27 cellular contexts compared by ENCODE assay signal in genomic region chr12:45503887-45504286, GRCh38.
DNase-seq lines count a peak whose midpoint lies in the region; ATAC-seq and TF ChIP-seq lines count a peak whose summit lies in the region.
"Had no signal": no experiment of that assay in that cellular context is flagged by ENCODE, and none has a peak within 500 bp of the region (broad histone marks: within the 10 kb centered on the region; RNA-seq: fewer than 3 reads in every experiment).

No MANE protein-coding gene starts in this region.

- CTCF ChIA-PET in mammary epithelial cell (lab: Charles Lee; ENCODE audit: low non-redundant PET) (no interaction called here), MCF 10A (lab: Yijun Ruan, JAX) (interaction anchor here (0.7 kb wide), 1 partner anchor 322 kb away, joined by 3 read pairs; no protein-coding TSS in a partner anchor), PC-3 (lab: Charles Lee) (no interaction called here)
- CTCF ChIA-PET in activated CD8-positive, alpha-beta T cell treated with anti-CD3 and anti-CD28 coated beads for 36 hours (lab: Charles Lee) = no interaction called here

- no peaks in the 10 kb centered on the region for H3K9me3 Mint-ChIP-seq in MCF 10A (ENCODE audit: unreplicated experiment)
- no peaks in the 10 kb centered on the region for H3K9me3 Mint-ChIP-seq in activated CD8-positive, alpha-beta T cell treated with anti-CD3 and anti-CD28 coated beads for 36 hours

- no peaks in the 10 kb centered on the region for H3K36me3 ChIP-seq in mammary epithelial cell (ENCODE audit: insufficient read depth, low read length)
- H3K36me3 ChIP-seq in PC-3 (ENCODE audit: low read depth, low read length) = no peaks in the 10 kb centered on the region
- H3K36me3 ChIP-seq: BE2C had no signal

- no TSS peak for BruUV-seq in mammary epithelial cell (replicated peaks; lab: Mats Ljungman, UMichigan)
- no TSS peak for BruUV-seq in MCF 10A (replicated peaks; lab: Mats Ljungman, UMichigan)
- no TSS peak for BruUV-seq in PC-3 (replicated peaks; lab: Mats Ljungman, UMichigan)

- H3K4me1 Mint-ChIP-seq in MCF 10A (ENCODE audit: insufficient read depth, unreplicated experiment) = no peaks in the 10 kb centered on the region
- H3K4me1 Mint-ChIP-seq in activated CD8-positive, alpha-beta T cell treated with anti-CD3 and anti-CD28 coated beads for 36 hours (ENCODE audit: low read depth) = no peaks in the 10 kb centered on the region
- H3K4me1 Mint-ChIP-seq: GM23338, H9 had no signal

- no peak overlapping the region for H2AFZ ChIP-seq in mammary epithelial cell (ENCODE audit: low read depth, low read length)
- no peak overlapping the region for H2AFZ ChIP-seq in PC-3 (ENCODE audit: low read length)
- H2AFZ ChIP-seq: GM23338, PC-9 had no signal

- H3K4me1 ChIP-seq in mammary epithelial cell (ENCODE audit: insufficient read depth, low read length) (peaks cover 1% of the 10 kb centered on the region), PC-3 (ENCODE audit: insufficient read depth, low read length) (no peaks in the 10 kb centered on the region)
- H3K4me1 ChIP-seq: BE2C had no signal

- H3K9me2 ChIP-seq in PC-3 (replicated peaks; ENCODE audit: low read length) = no peaks in the 10 kb centered on the region

- in situ Hi-C loops in mammary epithelial cell (cut with MboI; ENCODE audit: low sequenced_read_pairs in 2 of 2) = loop anchor here in 1 of 2 donors (25.0 kb wide), 1 partner anchor 342 kb away; no protein-coding TSS in a partner anchor

- no peaks in the 10 kb centered on the region for H4K20me1 ChIP-seq in mammary epithelial cell (ENCODE audit: insufficient read depth, low read length)
- no peaks in the 10 kb centered on the region for H4K20me1 ChIP-seq in PC-3 (ENCODE audit: low read length)

- no peak overlapping the region for H3K9ac ChIP-seq in mammary epithelial cell (ENCODE audit: insufficient read depth, low read length)
- no peak overlapping the region for H3K9ac ChIP-seq in PC-3 (ENCODE audit: low read length)

- H3K4me3 Mint-ChIP-seq in MCF 10A (ENCODE audit: unreplicated experiment) = no peak overlapping the region
- no peak overlapping the region for H3K4me3 Mint-ChIP-seq in activated CD8-positive, alpha-beta T cell treated with anti-CD3 and anti-CD28 coated beads for 36 hours
- H3K4me3 Mint-ChIP-seq: CD14-positive monocyte; CD8-positive, alpha-beta memory T cell; GM23338; H9 had no signal

- no peaks in the 10 kb centered on the region for H3K27me3 ChIP-seq in mammary epithelial cell (ENCODE audit: insufficient read depth, low read length)
- no peaks in the 10 kb centered on the region for H3K27me3 ChIP-seq in PC-3 (ENCODE audit: low read length)
- H3K27me3 ChIP-seq: BE2C had no signal

- POLR2A ChIA-PET in MCF 10A (lab: Yijun Ruan, JAX) = no interaction called here
- POLR2A ChIA-PET in PC-3 (lab: Charles Lee; ENCODE audit: unreplicated experiment) = interaction anchor here (0.6 kb wide), 1 partner anchor 30 kb away, joined by 5 read pairs; no protein-coding TSS in a partner anchor
- POLR2A ChIA-PET in activated CD8-positive, alpha-beta T cell treated with anti-CD3 and anti-CD28 coated beads for 36 hours (lab: Charles Lee) = no interaction called here

- no peak overlapping the region for H3K27ac Mint-ChIP-seq in MCF 10A (ENCODE audit: low read depth, unreplicated experiment)
- H3K27ac Mint-ChIP-seq in activated CD8-positive, alpha-beta T cell treated with anti-CD3 and anti-CD28 coated beads for 36 hours = no peak overlapping the region
- H3K27ac Mint-ChIP-seq: CD14-positive monocyte; CD8-positive, alpha-beta memory T cell; GM23338; H9 had no signal

- intact Hi-C loops in mammary epithelial cell (cut with micrococcal nuclease) (no loop called here), MCF 10A (cut with micrococcal nuclease) (no loop called here), PC-3 (cut with micrococcal nuclease) (no loop called here)
- intact Hi-C loops in activated CD8-positive, alpha-beta T cell treated with anti-CD3 and anti-CD28 coated beads for 36 hours (cut with micrococcal nuclease) = no loop called here

- H3K4me3 ChIP-seq in mammary epithelial cell (replicated peaks in 1 of 3; ENCODE audit: insufficient read depth in 1 of 3, low read depth in 2 of 3, low read length in 3 of 3) (no peak overlapping the region), PC-3 (ENCODE audit: low read length) (no peak overlapping the region)
- H3K4me3 ChIP-seq: GM23338, PC-9 had no signal

- H3K36me3 Mint-ChIP-seq in MCF 10A (ENCODE audit: insufficient read depth, unreplicated experiment) = no peaks in the 10 kb centered on the region
- no peaks in the 10 kb centered on the region for H3K36me3 Mint-ChIP-seq in activated CD8-positive, alpha-beta T cell treated with anti-CD3 and anti-CD28 coated beads for 36 hours (ENCODE audit: low read depth)
- H3K36me3 Mint-ChIP-seq: CD14-positive monocyte had no signal

- 29% methylated on average over 1 of the region's 1 CpG for WGBS in mammary epithelial cell (ENCODE audit: low coverage, missing lambda C conversion rate)

- H3K9me3 ChIP-seq in mammary epithelial cell (replicated peaks; ENCODE audit: insufficient read depth, low read length) = no peaks in the 10 kb centered on the region
- no peaks in the 10 kb centered on the region for H3K9me3 ChIP-seq in PC-3 (ENCODE audit: low read length)
- H3K9me3 ChIP-seq: BE2C had no signal

- no peaks in the 10 kb centered on the region for H3K79me2 ChIP-seq in mammary epithelial cell (ENCODE audit: insufficient read depth, low read length)
- H3K79me2 ChIP-seq in PC-3 (ENCODE audit: low read length) = no peaks in the 10 kb centered on the region

- ATAC-seq in PC-3 = peak; percentile 22; the same call in 1 of the 2 replicates
- ATAC-seq in activated CD8-positive, alpha-beta T cell treated with anti-CD3 and anti-CD28 coated beads for 36 hours = no peak
- ATAC-seq: GM23338 had no signal

- H3K4me2 ChIP-seq in mammary epithelial cell (ENCODE audit: insufficient read depth, low read depth, low read length) (no peak overlapping the region), PC-3 (ENCODE audit: low read length) (no peak overlapping the region)
- H3K4me2 ChIP-seq: GM23338, PC-9 had no signal

- TF ChIP-seq CTCF in mammary epithelial cell (conservative IDR thresholded peaks at IDR 0.05 in 1 of 2, IDR thresholded peaks at IDR 0.05 in 1 of 2; ENCODE audit: extremely low read depth in 1 of 2, insufficient read depth in 1 of 2, low read depth in 1 of 2, low read length in 2 of 2) (no peak), MCF 10A (IDR thresholded peaks at IDR 0.05; ENCODE audit: unreplicated experiment) (no peak), PC-3 (conservative IDR thresholded peaks at IDR 0.05; ENCODE audit: low read depth, low read length) (no peak)
- TF ChIP-seq CTCF in activated CD8-positive, alpha-beta T cell treated with anti-CD3 and anti-CD28 coated beads for 36 hours (IDR thresholded peaks at IDR 0.05) = no peak

- H3K27me3 Mint-ChIP-seq in MCF 10A (ENCODE audit: insufficient read depth, unreplicated experiment) = peaks cover 20% of the 10 kb centered on the region
- no peaks in the 10 kb centered on the region for H3K27me3 Mint-ChIP-seq in activated CD8-positive, alpha-beta T cell treated with anti-CD3 and anti-CD28 coated beads for 36 hours

- dilution Hi-C loops in mammary epithelial cell (cut with HindIII; ENCODE audit: low sequenced_read_pairs) = no loop called here

- DNase-seq in mammary epithelial cell (peak; percentile 11), MCF 10A (ENCODE audit: unreplicated experiment) (no peak), PC-3 (peak; percentile 7), kidney tubule cell (ENCODE audit: low spot score) (peak; percentile 29), Kasumi-1 (lab: John Stamatoyannopoulos, UW) (no peak), activated gamma-delta T cell (lab: John Stamatoyannopoulos, UW) (no peak)
- no peak for DNase-seq in activated CD8-positive, alpha-beta T cell treated with anti-CD3 and anti-CD28 coated beads for 36 hours
- DNase-seq: BE2C; Calu3; CD8-positive, alpha-beta memory T cell; DMS79 treated with DMSO at 0.1 percent for 48 hours; H9; KG1; NCI-H1092; NCI-H1436; NCI-H187; NCI-H2081 treated with DMSO at 0.1 percent for 48 hours; NCI-H2171; NCI-H345; NCI-H524; NCI-H774; PC-9; SHP77 had no signal

- H3K27ac ChIP-seq in mammary epithelial cell (ENCODE audit: insufficient read depth, low read depth, low read length) = no peak overlapping the region
- no peak overlapping the region for H3K27ac ChIP-seq in PC-3 (ENCODE audit: low read length)
- H3K27ac ChIP-seq: 22Rv1, PC-9, RWPE1 had no signal

- H3F3A ChIP-seq in PC-3 (ENCODE audit: low read length, unreplicated experiment) = no peaks in the 10 kb centered on the region

Comparison
In these comparisons a context has a peak if more than half of its experiments do, and no peak if none do; other contexts are left out.
1. DNase-seq: peak in mammary epithelial cell (single experiment), PC-3 (single experiment) and kidney tubule cell (single experiment); none in MCF 10A (single experiment), Kasumi-1 (0 of 2), activated gamma-delta T cell (single experiment) and activated CD8-positive, alpha-beta T cell treated with anti-CD3 and anti-CD28 coated beads for 36 hours (single experiment).